In the genomic region with DNA sequence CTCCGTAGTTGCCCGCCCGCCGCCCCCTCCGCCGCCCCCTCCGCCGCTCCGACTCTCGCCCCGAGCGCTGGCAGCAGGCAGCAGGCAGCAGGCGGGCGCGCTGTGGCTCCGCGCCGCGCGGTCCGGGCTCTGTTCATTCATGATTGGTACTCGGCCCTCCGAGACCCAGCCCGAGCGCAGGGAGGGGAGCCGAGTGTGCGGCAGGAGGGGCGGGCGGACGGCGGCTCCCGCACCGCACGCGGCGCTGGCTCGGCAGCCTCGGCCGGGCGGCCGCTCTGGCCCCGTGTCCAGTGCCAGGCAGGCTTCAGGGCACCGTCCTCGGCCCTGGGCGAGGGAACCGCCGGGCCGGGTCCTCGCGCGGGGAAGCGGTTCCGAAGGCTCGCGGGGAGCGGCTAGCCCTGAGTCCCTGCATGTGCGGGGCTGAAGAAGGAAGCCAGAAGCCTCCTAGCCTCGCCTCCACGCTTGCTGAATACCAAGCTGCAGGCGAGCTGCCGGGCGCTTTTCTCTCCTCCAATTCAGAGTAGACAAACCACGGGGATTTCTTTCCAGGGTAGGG, we compare ENCODE assay signal across 1 cellular context.
TF ChIP-seq lines count a peak whose summit lies in the region.

A gene (plus strand): TSS at position 51 of the 556 bp plus-strand sequence.

TF ChIP-seq in HepG2, 621 proteins besides CTCF, POLR2A, EP300 and RAD21 (continued from another document):
- TF ChIP-seq, protein P1, sequence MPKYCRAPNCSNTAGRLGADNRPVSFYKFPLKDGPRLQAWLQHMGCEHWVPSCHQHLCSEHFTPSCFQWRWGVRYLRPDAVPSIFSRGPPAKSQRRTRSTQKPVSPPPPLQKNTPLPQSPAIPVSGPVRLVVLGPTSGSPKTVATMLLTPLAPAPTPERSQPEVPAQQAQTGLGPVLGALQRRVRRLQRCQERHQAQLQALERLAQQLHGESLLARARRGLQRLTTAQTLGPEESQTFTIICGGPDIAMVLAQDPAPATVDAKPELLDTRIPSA (CRISPR knock-in tag; IDR thresholded peaks at IDR 0.05; ENCODE audit: borderline replicate concordance), result no peak
- TF ChIP-seq, protein P2, sequence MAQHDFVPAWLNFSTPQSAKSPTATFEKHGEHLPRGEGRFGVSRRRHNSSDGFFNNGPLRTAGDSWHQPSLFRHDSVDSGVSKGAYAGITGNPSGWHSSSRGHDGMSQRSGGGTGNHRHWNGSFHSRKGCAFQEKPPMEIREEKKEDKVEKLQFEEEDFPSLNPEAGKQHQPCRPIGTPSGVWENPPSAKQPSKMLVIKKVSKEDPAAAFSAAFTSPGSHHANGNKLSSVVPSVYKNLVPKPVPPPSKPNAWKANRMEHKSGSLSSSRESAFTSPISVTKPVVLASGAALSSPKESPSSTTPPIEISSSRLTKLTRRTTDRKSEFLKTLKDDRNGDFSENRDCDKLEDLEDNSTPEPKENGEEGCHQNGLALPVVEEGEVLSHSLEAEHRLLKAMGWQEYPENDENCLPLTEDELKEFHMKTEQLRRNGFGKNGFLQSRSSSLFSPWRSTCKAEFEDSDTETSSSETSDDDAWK (CRISPR knock-in tag; IDR thresholded peaks at IDR 0.05), result no peak
- TF ChIP-seq CBX1 (IDR thresholded peaks at IDR 0.05; ENCODE audit: low read depth) (no peak), ZNF790 (CRISPR knock-in tag; IDR thresholded peaks at IDR 0.05; ENCODE audit: borderline replicate concordance) (no peak)
